Comparison of ENCODE assay signal across 8 cellular contexts in the genomic region with DNA sequence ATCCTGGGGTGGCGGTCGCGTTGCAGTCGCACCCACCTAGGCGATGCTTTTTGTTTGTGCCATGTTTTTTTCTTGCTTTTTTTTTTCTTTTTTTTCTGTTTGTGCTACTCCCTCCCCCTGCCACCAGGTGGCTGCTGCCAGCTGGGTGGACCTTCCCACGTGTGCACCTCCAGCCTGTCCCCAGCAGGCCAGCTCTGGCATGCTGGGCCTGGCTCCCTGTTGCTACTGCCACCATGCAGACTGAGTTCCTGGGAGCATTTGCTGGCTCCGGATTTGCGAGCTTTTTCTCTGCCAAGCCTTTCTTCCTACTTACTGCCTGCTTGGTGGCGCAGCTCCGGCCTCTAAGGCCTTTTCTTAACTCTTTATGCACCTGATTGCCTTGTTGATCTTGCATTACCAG.
DNase-seq lines count a peak whose midpoint lies in the region; ATAC-seq lines count a peak whose summit lies in the region.

No MANE protein-coding gene starts in this region.

- H3K27me3 Mint-ChIP-seq in activated T-cell treated with anti-CD3 and anti-CD28 coated beads, Interleukin-2, amount 50 U/mL, for 24 hours, result no peaks in the 10 kb centered on the region

- no peaks in the 10 kb centered on the region for H3K9me3 Mint-ChIP-seq in activated T-cell treated with anti-CD3 and anti-CD28 coated beads, Interleukin-2, amount 50 U/mL, for 24 hours

- ATAC-seq in GM19372 (IDR thresholded peaks at IDR 0.05; ENCODE audit: low read depth, unreplicated experiment), result peak; percentile 93
- ATAC-seq in HG03159 (IDR thresholded peaks at IDR 0.05; ENCODE audit: unreplicated experiment), result peak; percentile 97

- DNase-seq in EL (peak; percentile 32), SK-N-DZ (ENCODE audit: low spot score) (peak; percentile 94), head of caudate nucleus (peak in 27 of 42 donors; percentile 3 to 51 (median 22)), pons (ENCODE audit: low spot score) (no peak), NCI-H510A (lab: John Stamatoyannopoulos, UW) (no peak)
- DNase-seq in activated T-cell treated with anti-CD3 and anti-CD28 coated beads, Interleukin-2, amount 50 U/mL, for 24 hours, result no peak

- no peak overlapping the region for H3K4me3 Mint-ChIP-seq in activated T-cell treated with anti-CD3 and anti-CD28 coated beads, Interleukin-2, amount 50 U/mL, for 24 hours

- intact Hi-C loops in head of caudate nucleus (cut with DNase I), result no loop called here

- H3K27ac Mint-ChIP-seq in activated T-cell treated with anti-CD3 and anti-CD28 coated beads, Interleukin-2, amount 50 U/mL, for 24 hours, result no peak overlapping the region

- no peaks in the 10 kb centered on the region for H3K4me1 Mint-ChIP-seq in activated T-cell treated with anti-CD3 and anti-CD28 coated beads, Interleukin-2, amount 50 U/mL, for 24 hours (ENCODE audit: low read depth)

- no peaks in the 10 kb centered on the region for H3K36me3 Mint-ChIP-seq in activated T-cell treated with anti-CD3 and anti-CD28 coated beads, Interleukin-2, amount 50 U/mL, for 24 hours (ENCODE audit: low read depth)

Comparison
In these comparisons a context has a peak if more than half of its experiments do, and no peak if none do; other contexts are left out.
1. DNase-seq: peak in EL (single experiment), SK-N-DZ (single experiment) and head of caudate nucleus (27 of 42); none in pons (single experiment), NCI-H510A (single experiment) and activated T-cell treated with anti-CD3 and anti-CD28 coated beads, Interleukin-2, amount 50 U/mL, for 24 hours (single experiment).